1 cellular context compared by ENCODE assay signal in genomic region chr17:74417178-74418045, GRCh38.
TF ChIP-seq lines count a peak whose summit lies in the region.

No MANE protein-coding gene starts in this region.

TF ChIP-seq in GM12878, 131 proteins besides CTCF, POLR2A, EP300 and RAD21 (continues in another document):
- TF ChIP-seq POU2F2 (IDR thresholded peaks at IDR 0.05; ENCODE audit: borderline replicate concordance, low read depth, low read length) (peak; percentile 62; the same call in 1 of the 3 replicates), MEF2A (IDR thresholded peaks at IDR 0.05; ENCODE audit: insufficient read depth, low read depth, low read length) (no peak), USF2 (IDR thresholded peaks at IDR 0.05; ENCODE audit: borderline replicate concordance, low read depth, low read length) (no peak), ETV6 (conservative IDR thresholded peaks at IDR 0.05 in 1 of 2, IDR thresholded peaks at IDR 0.05 in 1 of 2; ENCODE audit: borderline replicate concordance in 1 of 2, low read depth in 1 of 2) (no peak), NFYA (IDR thresholded peaks at IDR 0.05; ENCODE audit: borderline replicate concordance, low read depth, low read length) (no peak), ZBTB11 (CRISPR knock-in tag; IDR thresholded peaks at IDR 0.05) (no peak), JUNB (IDR thresholded peaks at IDR 0.05) (no peak), EZH2 (IDR thresholded peaks at IDR 0.05; ENCODE audit: borderline replicate concordance, control insufficient read depth, low read depth, low read length) (no peak), HDAC6 (IDR thresholded peaks at IDR 0.05; ENCODE audit: unreplicated experiment) (no peak), ZBED1 (IDR thresholded peaks at IDR 0.05; ENCODE audit: borderline replicate concordance) (no peak), RELA (IDR thresholded peaks at IDR 0.05; ENCODE audit: borderline replicate concordance, partially characterized antibody) (peak; percentile 14), SP1 (IDR thresholded peaks at IDR 0.05; ENCODE audit: low read depth, low read length) (no peak), CUX1 (IDR thresholded peaks at IDR 0.05; ENCODE audit: insufficient replicate concordance, low read depth, low read length) (no peak), CHD2 (IDR thresholded peaks at IDR 0.05; ENCODE audit: borderline replicate concordance, low read depth, low read length) (no peak), IKZF2 (IDR thresholded peaks at IDR 0.05) (peak in 1 of 2 experiments; percentile 13; a peak in 1 of 4 replicates), PRDM15 (CRISPR knock-in tag; IDR thresholded peaks at IDR 0.05) (no peak), MYB (IDR thresholded peaks at IDR 0.05; ENCODE audit: borderline replicate concordance, low read depth, low read length) (no peak), JUND (IDR thresholded peaks at IDR 0.05; ENCODE audit: low read depth, low read length) (0 out of 2 replicates have a peak, but pooled peaks have one; percentile 7), IKZF1 (conservative IDR thresholded peaks at IDR 0.05) (peak; percentile 33), SREBF2 (IDR thresholded peaks at IDR 0.05; ENCODE audit: low read length) (no peak; the same call in 1 of the 2 replicates), LARP7 (IDR thresholded peaks at IDR 0.05) (no peak; the same call in 1 of the 2 replicates), DPF2 (IDR thresholded peaks at IDR 0.05) (peak; percentile 67), TARDBP (IDR thresholded peaks at IDR 0.05; ENCODE audit: borderline replicate concordance) (no peak), NR2F1 (conservative IDR thresholded peaks at IDR 0.05) (peak; percentile 28; the same call in 1 of the 2 replicates), TCF12 (IDR thresholded peaks at IDR 0.05; ENCODE audit: low read depth, low read length) (0 out of 2 replicates have a peak, but pooled peaks have one; percentile 51), CREB1 (IDR thresholded peaks at IDR 0.05; ENCODE audit: low read depth) (no peak), RBBP5 (conservative IDR thresholded peaks at IDR 0.05) (no peak), SUPT20H (IDR thresholded peaks at IDR 0.05; ENCODE audit: borderline replicate concordance, control insufficient read depth, low read depth, low read length) (no peak), KLF5 (IDR thresholded peaks at IDR 0.05; ENCODE audit: partially characterized antibody) (no peak)
- TF ChIP-seq, protein P1, sequence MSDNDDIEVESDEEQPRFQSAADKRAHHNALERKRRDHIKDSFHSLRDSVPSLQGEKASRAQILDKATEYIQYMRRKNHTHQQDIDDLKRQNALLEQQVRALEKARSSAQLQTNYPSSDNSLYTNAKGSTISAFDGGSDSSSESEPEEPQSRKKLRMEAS (IDR thresholded peaks at IDR 0.05; ENCODE audit: low read depth, low read length), result no peak
- TF ChIP-seq, protein P2, sequence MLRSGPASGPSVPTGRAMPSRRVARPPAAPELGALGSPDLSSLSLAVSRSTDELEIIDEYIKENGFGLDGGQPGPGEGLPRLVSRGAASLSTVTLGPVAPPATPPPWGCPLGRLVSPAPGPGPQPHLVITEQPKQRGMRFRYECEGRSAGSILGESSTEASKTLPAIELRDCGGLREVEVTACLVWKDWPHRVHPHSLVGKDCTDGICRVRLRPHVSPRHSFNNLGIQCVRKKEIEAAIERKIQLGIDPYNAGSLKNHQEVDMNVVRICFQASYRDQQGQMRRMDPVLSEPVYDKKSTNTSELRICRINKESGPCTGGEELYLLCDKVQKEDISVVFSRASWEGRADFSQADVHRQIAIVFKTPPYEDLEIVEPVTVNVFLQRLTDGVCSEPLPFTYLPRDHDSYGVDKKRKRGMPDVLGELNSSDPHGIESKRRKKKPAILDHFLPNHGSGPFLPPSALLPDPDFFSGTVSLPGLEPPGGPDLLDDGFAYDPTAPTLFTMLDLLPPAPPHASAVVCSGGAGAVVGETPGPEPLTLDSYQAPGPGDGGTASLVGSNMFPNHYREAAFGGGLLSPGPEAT (IDR thresholded peaks at IDR 0.05; ENCODE audit: low read depth), result 0 out of 2 replicates have a peak, but pooled peaks have one; percentile 24
- TF ChIP-seq, protein P3, sequence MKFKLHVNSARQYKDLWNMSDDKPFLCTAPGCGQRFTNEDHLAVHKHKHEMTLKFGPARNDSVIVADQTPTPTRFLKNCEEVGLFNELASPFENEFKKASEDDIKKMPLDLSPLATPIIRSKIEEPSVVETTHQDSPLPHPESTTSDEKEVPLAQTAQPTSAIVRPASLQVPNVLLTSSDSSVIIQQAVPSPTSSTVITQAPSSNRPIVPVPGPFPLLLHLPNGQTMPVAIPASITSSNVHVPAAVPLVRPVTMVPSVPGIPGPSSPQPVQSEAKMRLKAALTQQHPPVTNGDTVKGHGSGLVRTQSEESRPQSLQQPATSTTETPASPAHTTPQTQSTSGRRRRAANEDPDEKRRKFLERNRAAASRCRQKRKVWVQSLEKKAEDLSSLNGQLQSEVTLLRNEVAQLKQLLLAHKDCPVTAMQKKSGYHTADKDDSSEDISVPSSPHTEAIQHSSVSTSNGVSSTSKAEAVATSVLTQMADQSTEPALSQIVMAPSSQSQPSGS (IDR thresholded peaks at IDR 0.05; ENCODE audit: low read length), result no peak
- TF ChIP-seq, protein P4, sequence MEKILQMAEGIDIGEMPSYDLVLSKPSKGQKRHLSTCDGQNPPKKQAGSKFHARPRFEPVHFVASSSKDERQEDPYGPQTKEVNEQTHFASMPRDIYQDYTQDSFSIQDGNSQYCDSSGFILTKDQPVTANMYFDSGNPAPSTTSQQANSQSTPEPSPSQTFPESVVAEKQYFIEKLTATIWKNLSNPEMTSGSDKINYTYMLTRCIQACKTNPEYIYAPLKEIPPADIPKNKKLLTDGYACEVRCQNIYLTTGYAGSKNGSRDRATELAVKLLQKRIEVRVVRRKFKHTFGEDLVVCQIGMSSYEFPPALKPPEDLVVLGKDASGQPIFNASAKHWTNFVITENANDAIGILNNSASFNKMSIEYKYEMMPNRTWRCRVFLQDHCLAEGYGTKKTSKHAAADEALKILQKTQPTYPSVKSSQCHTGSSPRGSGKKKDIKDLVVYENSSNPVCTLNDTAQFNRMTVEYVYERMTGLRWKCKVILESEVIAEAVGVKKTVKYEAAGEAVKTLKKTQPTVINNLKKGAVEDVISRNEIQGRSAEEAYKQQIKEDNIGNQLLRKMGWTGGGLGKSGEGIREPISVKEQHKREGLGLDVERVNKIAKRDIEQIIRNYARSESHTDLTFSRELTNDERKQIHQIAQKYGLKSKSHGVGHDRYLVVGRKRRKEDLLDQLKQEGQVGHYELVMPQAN (conservative IDR thresholded peaks at IDR 0.05), result peak; percentile 58
- TF ChIP-seq, protein P5, sequence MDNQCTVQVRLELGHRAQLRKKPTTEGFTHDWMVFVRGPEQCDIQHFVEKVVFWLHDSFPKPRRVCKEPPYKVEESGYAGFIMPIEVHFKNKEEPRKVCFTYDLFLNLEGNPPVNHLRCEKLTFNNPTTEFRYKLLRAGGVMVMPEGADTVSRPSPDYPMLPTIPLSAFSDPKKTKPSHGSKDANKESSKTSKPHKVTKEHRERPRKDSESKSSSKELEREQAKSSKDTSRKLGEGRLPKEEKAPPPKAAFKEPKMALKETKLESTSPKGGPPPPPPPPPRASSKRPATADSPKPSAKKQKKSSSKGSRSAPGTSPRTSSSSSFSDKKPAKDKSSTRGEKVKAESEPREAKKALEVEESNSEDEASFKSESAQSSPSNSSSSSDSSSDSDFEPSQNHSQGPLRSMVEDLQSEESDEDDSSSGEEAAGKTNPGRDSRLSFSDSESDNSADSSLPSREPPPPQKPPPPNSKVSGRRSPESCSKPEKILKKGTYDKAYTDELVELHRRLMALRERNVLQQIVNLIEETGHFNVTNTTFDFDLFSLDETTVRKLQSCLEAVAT (IDR thresholded peaks at IDR 0.05), result 0 out of 2 replicates have a peak, but pooled peaks have one; percentile 33
- TF ChIP-seq, protein P6, sequence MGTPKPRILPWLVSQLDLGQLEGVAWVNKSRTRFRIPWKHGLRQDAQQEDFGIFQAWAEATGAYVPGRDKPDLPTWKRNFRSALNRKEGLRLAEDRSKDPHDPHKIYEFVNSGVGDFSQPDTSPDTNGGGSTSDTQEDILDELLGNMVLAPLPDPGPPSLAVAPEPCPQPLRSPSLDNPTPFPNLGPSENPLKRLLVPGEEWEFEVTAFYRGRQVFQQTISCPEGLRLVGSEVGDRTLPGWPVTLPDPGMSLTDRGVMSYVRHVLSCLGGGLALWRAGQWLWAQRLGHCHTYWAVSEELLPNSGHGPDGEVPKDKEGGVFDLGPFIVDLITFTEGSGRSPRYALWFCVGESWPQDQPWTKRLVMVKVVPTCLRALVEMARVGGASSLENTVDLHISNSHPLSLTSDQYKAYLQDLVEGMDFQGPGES (IDR thresholded peaks at IDR 0.05), result no peak
